In the genomic region with DNA sequence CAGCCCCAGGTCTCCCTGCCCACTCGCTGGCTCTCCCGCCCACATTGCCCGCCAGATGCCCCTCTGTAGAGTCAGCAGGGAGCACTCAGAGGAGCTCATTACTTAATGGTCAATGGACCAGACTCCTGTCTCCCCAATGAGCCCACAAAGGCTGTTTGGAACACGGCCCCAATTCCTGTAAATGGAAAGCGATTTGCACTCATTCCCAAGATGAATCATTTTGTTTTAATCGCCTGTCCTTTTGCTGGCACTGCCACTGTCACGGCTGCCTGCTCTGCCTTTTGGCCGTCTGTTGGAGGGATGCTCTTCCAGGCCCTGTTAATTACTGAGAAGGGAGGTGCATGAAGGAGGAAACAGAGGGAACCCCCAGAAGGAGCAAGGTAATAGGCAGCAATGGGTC, we compare ENCODE assay signal across 17 cellular contexts.
"Had no signal": no experiment of that assay in that cellular context is flagged by ENCODE, and none has a peak within 500 bp of the region (broad histone marks: within the 10 kb centered on the region; RNA-seq: fewer than 3 reads in every experiment).

No MANE protein-coding gene starts in this region.

- ATAC-seq: activated CD8-positive, alpha-beta T cell treated with anti-CD3 and anti-CD28 coated beads, Interleukin-2, amount 10 ng/mL, durations not matched to agents 7 days and 5 days; body of pancreas; gastrocnemius medialis; natural killer cell; WTC11 had no signal

- DNase-seq: activated CD4-positive, alpha-beta T cell treated with anti-CD3 and anti-CD28 coated beads for 48 hours; activated CD8-positive, alpha-beta memory T cell treated with anti-CD3 and anti-CD28 coated beads, Interleukin-2, amount 50 U/mL, for 4 hours; activated CD8-positive, alpha-beta T cell treated with anti-CD3 and anti-CD28 coated beads, Interleukin-2, amount 10 ng/mL, durations not matched to agents 7 days and 5 days; activated effector memory CD4-positive, alpha-beta T cell treated with anti-CD3 and anti-CD28 coated beads, Interleukin-2, amount 50 U/mL, for 16 hours; activated T-cell treated with anti-CD3 and anti-CD28 coated beads, Interleukin-2, amount 50 U/mL, for 48 hours; body of pancreas; dermis blood vessel endothelial cell; gastrocnemius medialis; heart left ventricle; immature natural killer cell; mesenchymal stem cell; natural killer cell; nucleus accumbens; stomach; testis had no signal

- H3K27me3 ChIP-seq: body of pancreas, gastrocnemius medialis, heart left ventricle, stomach, testis had no signal

- H3K4me1 ChIP-seq: body of pancreas, gastrocnemius medialis, stomach, testis had no signal

- FAIRE-seq: urothelium cell line had no signal

- H3K36me3 ChIP-seq: gastrocnemius medialis, heart left ventricle, stomach had no signal

- H3K4me3 ChIP-seq: body of pancreas, gastrocnemius medialis, heart left ventricle, stomach, testis had no signal

- H3K27ac ChIP-seq: body of pancreas, gastrocnemius medialis, heart left ventricle, stomach, testis had no signal

- H3K9me3 ChIP-seq: body of pancreas, gastrocnemius medialis, heart left ventricle, stomach, testis had no signal
